9 cellular contexts compared by ENCODE assay signal in the genomic region with DNA sequence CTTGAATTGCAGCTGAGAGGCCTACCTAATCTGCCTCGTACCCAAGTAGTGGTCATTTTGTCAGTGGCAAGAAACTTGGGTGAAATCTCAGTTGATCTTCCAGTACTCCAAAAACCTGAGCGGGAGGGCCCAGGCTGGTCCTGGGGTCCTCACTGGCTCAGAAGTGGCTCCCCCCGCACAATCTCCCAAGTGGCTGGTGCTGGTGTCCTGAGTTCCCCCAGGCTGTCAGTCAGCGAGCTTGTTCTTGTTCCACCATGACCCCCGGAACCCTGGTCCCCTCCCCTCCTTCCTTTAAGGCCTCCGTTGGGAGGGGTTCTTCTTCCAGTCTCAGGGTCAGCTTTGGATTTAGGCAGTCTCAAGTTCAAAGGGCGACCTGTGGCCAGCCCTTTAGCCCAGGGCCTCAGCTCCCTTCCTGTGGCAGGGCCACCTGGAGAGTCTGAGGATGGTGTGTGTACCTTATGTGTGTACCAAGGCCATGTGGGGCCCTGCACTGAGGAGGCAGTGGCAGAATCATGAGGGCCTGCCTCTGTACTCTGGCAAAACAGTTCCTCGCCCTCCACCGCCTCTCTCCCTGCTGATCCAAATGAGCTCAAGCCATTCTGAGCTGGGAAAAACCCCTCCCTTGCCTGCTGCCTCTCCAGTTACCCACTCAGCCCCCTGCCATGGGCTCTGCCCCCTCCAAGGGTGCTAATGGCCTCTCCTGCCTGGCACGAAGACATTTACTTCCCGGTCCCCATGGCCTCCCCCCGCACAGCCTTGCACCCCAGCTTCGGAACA. TPM values are rescaled to one million over a fixed set of nuclear protein-coding genes. Genes with fewer than 3 reads are reported as not detected.
DNase-seq lines count a peak whose midpoint lies in the region; ATAC-seq and TF ChIP-seq lines count a peak whose summit lies in the region.
"Had no signal": no experiment of that assay in that cellular context is flagged by ENCODE, and none has a peak within 500 bp of the region (broad histone marks: within the 10 kb centered on the region; RNA-seq: fewer than 3 reads in every experiment).

No MANE protein-coding gene starts in this region.

- H3K36me3 ChIP-seq in thyroid gland = no peaks in the 10 kb centered on the region

- H3K27me3 Mint-ChIP-seq in activated T-cell treated with anti-CD3 and anti-CD28 coated beads, Interleukin-2, amount 50 U/mL, for 24 hours = peaks cover 5% of the 10 kb centered on the region
- H3K27me3 Mint-ChIP-seq in endothelial cell (ENCODE audit: unreplicated experiment) = peaks cover 30% of the 10 kb centered on the region

- TF ChIP-seq CTCF in endothelial cell (IDR thresholded peaks at IDR 0.05; ENCODE audit: unreplicated experiment) (no peak), thyroid gland (IDR thresholded peaks at IDR 0.05) (no peak)

- H3K27ac ChIP-seq in thyroid gland = peak overlapping the region in 2 of 3 donors; percentile 17 to 59

- peaks cover 4% of the 10 kb centered on the region for H3K36me3 Mint-ChIP-seq in activated T-cell treated with anti-CD3 and anti-CD28 coated beads, Interleukin-2, amount 50 U/mL, for 24 hours (ENCODE audit: low read depth)
- peaks cover 20% of the 10 kb centered on the region for H3K36me3 Mint-ChIP-seq in endothelial cell (ENCODE audit: low read depth, unreplicated experiment)

- no peak for TF ChIP-seq POLR2A in thyroid gland (IDR thresholded peaks at IDR 0.05)

- intact Hi-C loops in thyroid gland (cut with DNase I) = no loop called here

- no peak overlapping the region for H3K4me3 Mint-ChIP-seq in activated T-cell treated with anti-CD3 and anti-CD28 coated beads, Interleukin-2, amount 50 U/mL, for 24 hours
- H3K4me3 Mint-ChIP-seq in endothelial cell (ENCODE audit: unreplicated experiment) = peak overlapping the region; percentile 47

- no peaks in the 10 kb centered on the region for H3K9me3 ChIP-seq in thyroid gland

- 90 to 94% methylated on average over 12 of the region's 13 CpGs for WGBS in thyroid gland, 2 donors

- H3K4me3 ChIP-seq in thyroid gland (replicated peaks in 1 of 3) = no peak overlapping the region

- peak overlapping the region; percentile 96 for H3K27ac Mint-ChIP-seq in activated T-cell treated with anti-CD3 and anti-CD28 coated beads, Interleukin-2, amount 50 U/mL, for 24 hours
- H3K27ac Mint-ChIP-seq in endothelial cell (ENCODE audit: unreplicated experiment) = peak overlapping the region; percentile 64

- no peak for ATAC-seq in GM21526 (IDR thresholded peaks at IDR 0.05; ENCODE audit: low FRiP score, unreplicated experiment)

- H3K4me1 Mint-ChIP-seq in activated T-cell treated with anti-CD3 and anti-CD28 coated beads, Interleukin-2, amount 50 U/mL, for 24 hours (ENCODE audit: low read depth) = peaks cover 54% of the 10 kb centered on the region
- H3K4me1 Mint-ChIP-seq in endothelial cell (ENCODE audit: unreplicated experiment) = peaks cover 26% of the 10 kb centered on the region

- H3K4me1 ChIP-seq in thyroid gland = peaks cover 20 to 35% of the 10 kb centered on the region in 2 donors

- no peaks in the 10 kb centered on the region for H3K27me3 ChIP-seq in thyroid gland

- DNase-seq in activated T-cell treated with anti-CD3 and anti-CD28 coated beads, Interleukin-2, amount 50 U/mL, for 24 hours = no peak
- DNase-seq in activated T-cell treated with anti-CD3 and anti-CD28 coated beads for 4 hours = no peak
- no peak for DNase-seq in endothelial cell (ENCODE audit: low spot score)
- DNase-seq in thyroid gland = peak in 1 of 2 donors; percentile 16
- DNase-seq in NCI-H2081 (lab: John Stamatoyannopoulos, UW) = no peak
- DNase-seq: kidney, NCI-H524, SW 1271 had no signal

- H3K9me3 Mint-ChIP-seq in activated T-cell treated with anti-CD3 and anti-CD28 coated beads, Interleukin-2, amount 50 U/mL, for 24 hours = no peaks in the 10 kb centered on the region
- no peaks in the 10 kb centered on the region for H3K9me3 Mint-ChIP-seq in endothelial cell (ENCODE audit: unreplicated experiment)

RNA-seq across cellular contexts. Expression of gene DBN1, which starts 4.5 kb away (rescaled TPM):
- total RNA-seq in endothelial cell (ENCODE audit: unreplicated experiment) = 315 TPM
- total RNA-seq in thyroid gland = 10 to 100 TPM; 61.4 to 98.8 (median 68.0) TPM

RNA-seq across cellular contexts. Expression of gene PDLIM7, which starts 19.5 kb away (rescaled TPM):
- total RNA-seq in endothelial cell (ENCODE audit: unreplicated experiment) = 238 TPM
- 10 to 100 TPM; 23.2 to 52.4 (median 34.8) TPM for total RNA-seq in thyroid gland

RNA-seq across cellular contexts. Expression of gene PRR7, which starts 31.3 kb away (rescaled TPM):
- total RNA-seq in endothelial cell (ENCODE audit: unreplicated experiment) (0.97 TPM), thyroid gland (1 to 10 TPM; 1.4 to 4.7 (median 4.2) TPM)

RNA-seq across cellular contexts. Expression of gene DOK3, which starts 31.7 kb away (rescaled TPM):
- 51.4 TPM for total RNA-seq in endothelial cell (ENCODE audit: unreplicated experiment)
- total RNA-seq in thyroid gland = 1 to 10 TPM; 2.0 to 5.9 (median 3.5) TPM

RNA-seq across cellular contexts. Expression of gene DDX41, which starts 38.9 kb away (rescaled TPM):
- 125 TPM for total RNA-seq in endothelial cell (ENCODE audit: unreplicated experiment)
- total RNA-seq in thyroid gland = 100 to 1,000 TPM; 119 to 170 (median 145) TPM
